15 cellular contexts compared by ENCODE assay signal in genomic region chr5:135133698-135134515, GRCh38.
DNase-seq lines count a peak whose midpoint lies in the region; ATAC-seq and TF ChIP-seq lines count a peak whose summit lies in the region.
"Had no signal": no experiment of that assay in that cellular context is flagged by ENCODE, and none has a peak within 500 bp of the region (broad histone marks: within the 10 kb centered on the region; RNA-seq: fewer than 3 reads in every experiment).

No MANE protein-coding gene starts in this region.

- H3K4me3 Mint-ChIP-seq in Caco-2 (ENCODE audit: unreplicated experiment) = peak overlapping the region; percentile 39
- H3K4me3 Mint-ChIP-seq in osteocyte (ENCODE audit: unreplicated experiment) = no peak overlapping the region
- H3K4me3 Mint-ChIP-seq: brain had no signal

- no peak overlapping the region for H2BK15ac ChIP-seq in neuronal stem cell (ENCODE audit: low read length)

- H3K4me3 ChIP-seq in Caco-2 (ENCODE audit: low read depth, low read length) (no peak overlapping the region), esophagus (ENCODE audit: low read depth in 1 of 2, low read length in 2 of 2) (peak overlapping the region; percentile 12 to 36), neuronal stem cell (ENCODE audit: low read length in 2 of 2) (no peak overlapping the region)

- no peaks in the 10 kb centered on the region for H3K9me3 Mint-ChIP-seq in Caco-2 (ENCODE audit: unreplicated experiment)
- no peaks in the 10 kb centered on the region for H3K9me3 Mint-ChIP-seq in osteocyte (ENCODE audit: unreplicated experiment)
- H3K9me3 Mint-ChIP-seq: brain had no signal

- H3K4me2 ChIP-seq in neuronal stem cell (ENCODE audit: insufficient read depth, low read length, poor library complexity, severe bottlenecking) = no peak overlapping the region

- DNase-seq in Caco-2 (peak; percentile 96 to 99), OCI-M2 (lab: John Stamatoyannopoulos, UW; ENCODE audit: unreplicated experiment) (peak; percentile 46), neuronal stem cell (ENCODE audit: low spot score) (no peak), osteocyte (ENCODE audit: extremely low spot score, unreplicated experiment) (no peak), NCI-H1930 (lab: John Stamatoyannopoulos, UW) (no peak), DMS 273 (lab: John Stamatoyannopoulos, UW; ENCODE audit: unreplicated experiment) (no peak)
- DNase-seq: activated CD8-positive, alpha-beta memory T cell treated with anti-CD3 and anti-CD28 coated beads, Interleukin-2, amount 50 U/mL, for 48 hours; activated naive CD4-positive, alpha-beta T cell treated with anti-CD3 and anti-CD28 coated beads, Interleukin-2, amount 50 U/mL, for 16 hours; NCI-H2029; NCI-H526 treated with DMSO at 0.1 percent for 48 hours; stimulated activated CD4-positive, alpha-beta T cell treated with anti-CD3 and anti-CD28 coated beads, Interleukin-4, amount 100 ng/mL, for 1 hour had no signal

- H3K9me3 ChIP-seq in Caco-2 (no peaks in the 10 kb centered on the region), esophagus (ENCODE audit: control insufficient read depth in 2 of 2, insufficient read depth in 1 of 2, low read depth in 1 of 2, low read length in 1 of 2) (no peaks in the 10 kb centered on the region), neuronal stem cell (replicated peaks in 1 of 2; ENCODE audit: control insufficient read depth in 2 of 2, insufficient read depth in 1 of 2, low read depth in 1 of 2, low read length in 2 of 2) (no peaks in the 10 kb centered on the region)

- H2BK5ac ChIP-seq in neuronal stem cell (ENCODE audit: low read length) = no peak overlapping the region

- peaks cover 8% of the 10 kb centered on the region for H3K36me3 Mint-ChIP-seq in Caco-2 (ENCODE audit: insufficient read depth, unreplicated experiment)
- H3K36me3 Mint-ChIP-seq in osteocyte (ENCODE audit: unreplicated experiment) = no peaks in the 10 kb centered on the region
- H3K36me3 Mint-ChIP-seq: brain had no signal

- CTCF ChIA-PET in Caco-2 (lab: Charles Lee) = interaction anchor here (0.9 kb wide), 1 partner anchor 53 kb away, joined by 4 read pairs; no protein-coding TSS in a partner anchor

- peak overlapping the region; percentile 46 for H3K18ac ChIP-seq in neuronal stem cell (ENCODE audit: low read length)

- POLR2A ChIA-PET in Caco-2 (lab: Charles Lee) = interaction anchor here (0.6 to 1.1 kb wide), 2 partner anchors 45 to 100 kb away, joined by 3 to 7 read pairs; no protein-coding TSS in a partner anchor

- H3K23ac ChIP-seq in neuronal stem cell (ENCODE audit: low read depth, low read length, poor library complexity) = peak overlapping the region; percentile 82

- no peak overlapping the region for H2BK120ac ChIP-seq in neuronal stem cell (ENCODE audit: low read depth, low read length)

- 52 to 64% methylated on average over 18 of the region's 18 CpGs for WGBS in esophagus, 2 donors
- WGBS in neuronal stem cell (ENCODE audit: extremely low coverage in 2 of 2, insufficient read length in 2 of 2, insufficient replicate concordance in 1 of 2), 2 donors = no CpG with 5 or more reads among the region's 18 CpGs

- H3K4me1 ChIP-seq in Caco-2 = peaks cover 59% of the 10 kb centered on the region
- peaks cover 10 to 52% of the 10 kb centered on the region in 2 donors for H3K4me1 ChIP-seq in esophagus (ENCODE audit: control insufficient read depth in 2 of 2, insufficient read depth in 2 of 2, low read length in 1 of 2)
- H3K4me1 ChIP-seq in neuronal stem cell (ENCODE audit: control insufficient read depth in 2 of 2, insufficient read depth in 1 of 2, low read depth in 1 of 2, low read length in 2 of 2) = peaks cover 0 to 9% of the 10 kb centered on the region in 2 donors

- no peaks in the 10 kb centered on the region for H3K27me3 Mint-ChIP-seq in Caco-2 (ENCODE audit: insufficient read depth, unreplicated experiment)
- H3K27me3 Mint-ChIP-seq in osteocyte (ENCODE audit: unreplicated experiment) = peaks cover 30% of the 10 kb centered on the region

- peak overlapping the region; percentile 17 for H3K14ac ChIP-seq in neuronal stem cell (ENCODE audit: low read length)

- no peaks in the 10 kb centered on the region for H3K79me1 ChIP-seq in neuronal stem cell (ENCODE audit: low read depth, low read length)

- H3K27me3 ChIP-seq in Caco-2 (replicated peaks; ENCODE audit: control insufficient read depth, insufficient read depth, low read length) (no peaks in the 10 kb centered on the region), esophagus (ENCODE audit: control insufficient read depth in 1 of 2, insufficient read depth in 2 of 2, low read length in 2 of 2) (no peaks in the 10 kb centered on the region), neuronal stem cell (ENCODE audit: control insufficient read depth in 3 of 3, insufficient read depth in 3 of 3, low read depth in 1 of 3, low read length in 3 of 3) (peaks cover 0 to 27% (median 0%) of the 10 kb centered on the region in 3 experiments)

- peaks cover 65% of the 10 kb centered on the region for H3K4me1 Mint-ChIP-seq in Caco-2 (ENCODE audit: low read depth, unreplicated experiment)
- no peaks in the 10 kb centered on the region for H3K4me1 Mint-ChIP-seq in osteocyte (ENCODE audit: unreplicated experiment)
- H3K4me1 Mint-ChIP-seq: brain had no signal

- H3K27ac ChIP-seq in esophagus (ENCODE audit: low read depth in 2 of 2, low read length in 1 of 2) (peak overlapping the region; percentile 91 to 97), neuronal stem cell (replicated peaks; ENCODE audit: low read length) (no peak overlapping the region)

- peak overlapping the region; percentile 91 for H3K27ac Mint-ChIP-seq in Caco-2 (ENCODE audit: unreplicated experiment)
- no peak overlapping the region for H3K27ac Mint-ChIP-seq in osteocyte (ENCODE audit: unreplicated experiment)
- H3K27ac Mint-ChIP-seq: brain had no signal

- no peak overlapping the region for H4K91ac ChIP-seq in neuronal stem cell (ENCODE audit: low read depth, low read length, poor library complexity)

- no TSS peak for BruUV-seq in Caco-2 (replicated peaks; lab: Mats Ljungman, UMichigan)

- H3K4ac ChIP-seq in neuronal stem cell (ENCODE audit: low read length) = no peak overlapping the region

- intact Hi-C loops in Caco-2 (cut with micrococcal nuclease; ENCODE audit: unreplicated experiment) = loop anchor here (1.0 to 10.0 kb wide), 5 partner anchors 26 to 171 kb away; partner anchors contain the start of gene PITX1

- no peak for TF ChIP-seq CTCF in Caco-2 (IDR thresholded peaks at IDR 0.05; ENCODE audit: insufficient read depth in 1 of 2, low read depth in 1 of 2, low read length in 1 of 2, severe bottlenecking in 1 of 2, unreplicated experiment in 1 of 2)
- no peak for TF ChIP-seq CTCF in osteocyte (IDR thresholded peaks at IDR 0.05)

- no peaks in the 10 kb centered on the region for H3K36me3 ChIP-seq in Caco-2 (ENCODE audit: control insufficient read depth, insufficient read depth, low read length)
- no peaks in the 10 kb centered on the region for H3K36me3 ChIP-seq in esophagus (ENCODE audit: control insufficient read depth in 2 of 2, insufficient read depth in 2 of 2, low read length in 1 of 2)
- H3K36me3 ChIP-seq in neuronal stem cell (replicated peaks in 1 of 2; ENCODE audit: control insufficient read depth in 2 of 2, insufficient read depth in 2 of 2, low read length in 2 of 2) = no peaks in the 10 kb centered on the region

- no peak overlapping the region for H4K8ac ChIP-seq in neuronal stem cell (ENCODE audit: low read depth, low read length)

- H2AFZ ChIP-seq in neuronal stem cell (ENCODE audit: low read length) = no peak overlapping the region

- H3K9ac ChIP-seq in neuronal stem cell (ENCODE audit: low read depth, low read length, poor library complexity) = peak overlapping the region; percentile 38

- H2BK12ac ChIP-seq in neuronal stem cell (ENCODE audit: low read length) = no peak overlapping the region

- ATAC-seq in GM18511 (IDR thresholded peaks at IDR 0.05; ENCODE audit: unreplicated experiment) = no peak
- ATAC-seq: HCT116 had no signal

- peak overlapping the region; percentile 34 for H2AK5ac ChIP-seq in neuronal stem cell (ENCODE audit: low read depth, low read length)

Comparison
In these comparisons a context has a peak if more than half of its experiments do, and no peak if none do; other contexts are left out.
1. DNase-seq: peak in Caco-2 (2 of 2) and OCI-M2 (single experiment); none in neuronal stem cell (single experiment), osteocyte (single experiment), NCI-H1930 (0 of 2) and DMS 273 (single experiment).
2. H3K4me3 ChIP-seq: peak in esophagus (2 of 2); none in Caco-2 (single experiment) and neuronal stem cell (0 of 2).